ENCODE assay signal across 1 cellular context in genomic region chr3:122682016-122682374, GRCh38.
TF ChIP-seq lines count a peak whose summit lies in the region.

No MANE protein-coding gene starts in this region.

TF ChIP-seq in GM12878, 131 proteins besides CTCF, POLR2A, EP300 and RAD21 (continued from another document):
- TF ChIP-seq, protein P1, sequence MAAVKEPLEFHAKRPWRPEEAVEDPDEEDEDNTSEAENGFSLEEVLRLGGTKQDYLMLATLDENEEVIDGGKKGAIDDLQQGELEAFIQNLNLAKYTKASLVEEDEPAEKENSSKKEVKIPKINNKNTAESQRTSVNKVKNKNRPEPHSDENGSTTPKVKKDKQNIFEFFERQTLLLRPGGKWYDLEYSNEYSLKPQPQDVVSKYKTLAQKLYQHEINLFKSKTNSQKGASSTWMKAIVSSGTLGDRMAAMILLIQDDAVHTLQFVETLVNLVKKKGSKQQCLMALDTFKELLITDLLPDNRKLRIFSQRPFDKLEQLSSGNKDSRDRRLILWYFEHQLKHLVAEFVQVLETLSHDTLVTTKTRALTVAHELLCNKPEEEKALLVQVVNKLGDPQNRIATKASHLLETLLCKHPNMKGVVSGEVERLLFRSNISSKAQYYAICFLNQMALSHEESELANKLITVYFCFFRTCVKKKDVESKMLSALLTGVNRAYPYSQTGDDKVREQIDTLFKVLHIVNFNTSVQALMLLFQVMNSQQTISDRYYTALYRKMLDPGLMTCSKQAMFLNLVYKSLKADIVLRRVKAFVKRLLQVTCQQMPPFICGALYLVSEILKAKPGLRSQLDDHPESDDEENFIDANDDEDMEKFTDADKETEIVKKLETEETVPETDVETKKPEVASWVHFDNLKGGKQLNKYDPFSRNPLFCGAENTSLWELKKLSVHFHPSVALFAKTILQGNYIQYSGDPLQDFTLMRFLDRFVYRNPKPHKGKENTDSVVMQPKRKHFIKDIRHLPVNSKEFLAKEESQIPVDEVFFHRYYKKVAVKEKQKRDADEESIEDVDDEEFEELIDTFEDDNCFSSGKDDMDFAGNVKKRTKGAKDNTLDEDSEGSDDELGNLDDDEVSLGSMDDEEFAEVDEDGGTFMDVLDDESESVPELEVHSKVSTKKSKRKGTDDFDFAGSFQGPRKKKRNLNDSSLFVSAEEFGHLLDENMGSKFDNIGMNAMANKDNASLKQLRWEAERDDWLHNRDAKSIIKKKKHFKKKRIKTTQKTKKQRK (IDR thresholded peaks at IDR 0.05; ENCODE audit: low read depth, low read length), result no peak
- TF ChIP-seq ATF2 (IDR thresholded peaks at IDR 0.05; ENCODE audit: low read length) (no peak), NBN (IDR thresholded peaks at IDR 0.05) (0 out of 2 replicates have a peak, but pooled peaks have one; percentile 5), JUNB (IDR thresholded peaks at IDR 0.05) (no peak), PAX5 (IDR thresholded peaks at IDR 0.05; ENCODE audit: borderline replicate concordance, low read depth, low read length) (no peak), MYB (IDR thresholded peaks at IDR 0.05; ENCODE audit: borderline replicate concordance, low read depth, low read length) (no peak), CBFB (IDR thresholded peaks at IDR 0.05; ENCODE audit: low read depth) (no peak), ZNF274 (IDR thresholded peaks at IDR 0.05; ENCODE audit: insufficient read depth, insufficient read length) (no peak), ZNF687 (IDR thresholded peaks at IDR 0.05) (0 out of 2 replicates have a peak, but pooled peaks have one; percentile 4), IKZF1 (conservative IDR thresholded peaks at IDR 0.05) (peak; percentile 67), NR2F1 (conservative IDR thresholded peaks at IDR 0.05) (peak; percentile 40; the same call in 1 of the 2 replicates), STAT1 (conservative IDR thresholded peaks at IDR 0.05) (no peak), RELB (IDR thresholded peaks at IDR 0.05; ENCODE audit: low read depth) (peak; percentile 55), HCFC1 (IDR thresholded peaks at IDR 0.05; ENCODE audit: low read length) (no peak), IKZF2 (IDR thresholded peaks at IDR 0.05) (peak; percentile 54 to 73; a peak in 3 of 4 replicates), POLR2AphosphoS5 (IDR thresholded peaks at IDR 0.05; ENCODE audit: low read length) (no peak; the same call in 1 of the 2 replicates)
- TF ChIP-seq, protein P2, sequence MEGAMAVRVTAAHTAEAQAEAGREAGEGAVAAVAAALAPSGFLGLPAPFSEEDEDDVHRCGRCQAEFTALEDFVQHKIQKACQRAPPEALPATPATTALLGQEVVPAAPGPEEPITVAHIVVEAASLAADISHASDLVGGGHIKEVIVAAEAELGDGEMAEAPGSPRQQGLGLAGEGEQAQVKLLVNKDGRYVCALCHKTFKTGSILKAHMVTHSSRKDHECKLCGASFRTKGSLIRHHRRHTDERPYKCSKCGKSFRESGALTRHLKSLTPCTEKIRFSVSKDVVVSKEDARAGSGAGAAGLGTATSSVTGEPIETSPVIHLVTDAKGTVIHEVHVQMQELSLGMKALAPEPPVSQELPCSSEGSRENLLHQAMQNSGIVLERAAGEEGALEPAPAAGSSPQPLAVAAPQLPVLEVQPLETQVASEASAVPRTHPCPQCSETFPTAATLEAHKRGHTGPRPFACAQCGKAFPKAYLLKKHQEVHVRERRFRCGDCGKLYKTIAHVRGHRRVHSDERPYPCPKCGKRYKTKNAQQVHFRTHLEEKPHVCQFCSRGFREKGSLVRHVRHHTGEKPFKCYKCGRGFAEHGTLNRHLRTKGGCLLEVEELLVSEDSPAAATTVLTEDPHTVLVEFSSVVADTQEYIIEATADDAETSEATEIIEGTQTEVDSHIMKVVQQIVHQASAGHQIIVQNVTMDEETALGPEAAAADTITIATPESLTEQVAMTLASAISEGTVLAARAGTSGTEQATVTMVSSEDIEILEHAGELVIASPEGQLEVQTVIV (IDR thresholded peaks at IDR 0.05; ENCODE audit: borderline replicate concordance, partially characterized antibody), result no peak
- TF ChIP-seq, protein P3, sequence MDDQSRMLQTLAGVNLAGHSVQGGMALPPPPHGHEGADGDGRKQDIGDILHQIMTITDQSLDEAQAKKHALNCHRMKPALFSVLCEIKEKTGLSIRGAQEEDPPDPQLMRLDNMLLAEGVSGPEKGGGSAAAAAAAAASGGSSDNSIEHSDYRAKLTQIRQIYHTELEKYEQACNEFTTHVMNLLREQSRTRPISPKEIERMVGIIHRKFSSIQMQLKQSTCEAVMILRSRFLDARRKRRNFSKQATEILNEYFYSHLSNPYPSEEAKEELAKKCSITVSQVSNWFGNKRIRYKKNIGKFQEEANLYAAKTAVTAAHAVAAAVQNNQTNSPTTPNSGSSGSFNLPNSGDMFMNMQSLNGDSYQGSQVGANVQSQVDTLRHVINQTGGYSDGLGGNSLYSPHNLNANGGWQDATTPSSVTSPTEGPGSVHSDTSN (IDR thresholded peaks at IDR 0.05; ENCODE audit: insufficient replicate concordance, low read depth, low read length), result no peak
